19 cellular contexts compared by ENCODE assay signal in the genomic region with DNA sequence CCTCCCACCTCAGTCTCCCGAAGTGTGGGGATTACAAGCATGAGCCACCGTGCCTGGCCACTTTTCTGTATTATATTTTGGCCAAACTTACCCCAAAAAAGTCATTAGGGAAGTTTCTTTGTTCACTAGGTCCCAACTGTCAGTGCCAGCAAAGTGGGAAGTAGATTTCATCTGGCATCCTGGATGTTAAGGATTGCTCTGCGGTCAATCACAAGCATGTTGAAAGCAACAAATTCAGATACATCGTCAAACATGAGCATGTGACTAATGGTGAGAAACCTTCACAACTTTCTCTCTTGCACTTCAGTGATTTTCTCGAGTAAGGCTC. TPM values are rescaled to one million over a fixed set of nuclear protein-coding genes. Genes with fewer than 3 reads are reported as not detected.
"Had no signal": no experiment of that assay in that cellular context is flagged by ENCODE, and none has a peak within 500 bp of the region (broad histone marks: within the 10 kb centered on the region; RNA-seq: fewer than 3 reads in every experiment).

No MANE protein-coding gene starts in this region.

- ATAC-seq: activated CD4-positive, alpha-beta T cell treated with anti-CD3 and anti-CD28 coated beads for 36 hours; body of pancreas; foreskin keratinocyte; sciatic nerve; stimulated activated effector memory CD8-positive, alpha-beta T cell treated with anti-CD3 and anti-CD28 coated beads, Interleukin-12 subunit alpha, Interleukin-12 subunit beta, amount 100 ng/mL, for 72 hours; T-helper 17 cell; WTC11 had no signal

- H3K36me3 Mint-ChIP-seq: activated CD4-positive, alpha-beta memory T cell treated with anti-CD3 and anti-CD28 coated beads for 36 hours; activated naive CD8-positive, alpha-beta T cell treated with anti-CD3 and anti-CD28 coated beads, Interleukin-2, amount 10 ng/mL, durations not matched to agents 7 days and 5 days; natural killer cell; stimulated activated effector memory CD8-positive, alpha-beta T cell treated with anti-CD3 and anti-CD28 coated beads, Interleukin-12 subunit alpha, Interleukin-12 subunit beta, amount 100 ng/mL, for 72 hours; WTC11 had no signal

- H3K27me3 Mint-ChIP-seq: activated CD4-positive, alpha-beta memory T cell treated with anti-CD3 and anti-CD28 coated beads for 36 hours; activated CD4-positive, alpha-beta T cell treated with anti-CD3 and anti-CD28 coated beads for 36 hours; activated naive CD8-positive, alpha-beta T cell treated with anti-CD3 and anti-CD28 coated beads, Interleukin-2, amount 10 ng/mL, durations not matched to agents 7 days and 5 days; T-helper 17 cell had no signal

- H3K9me3 Mint-ChIP-seq: activated naive CD8-positive, alpha-beta T cell treated with anti-CD3 and anti-CD28 coated beads, Interleukin-2, amount 10 ng/mL, durations not matched to agents 7 days and 5 days; endodermal cell; natural killer cell; stimulated activated effector memory CD8-positive, alpha-beta T cell treated with anti-CD3 and anti-CD28 coated beads, Interleukin-12 subunit alpha, Interleukin-12 subunit beta, amount 100 ng/mL, for 72 hours had no signal

- H3K4me3 Mint-ChIP-seq: activated CD4-positive, alpha-beta memory T cell treated with anti-CD3 and anti-CD28 coated beads for 36 hours; activated CD4-positive, alpha-beta T cell treated with anti-CD3 and anti-CD28 coated beads for 36 hours; activated naive CD8-positive, alpha-beta T cell treated with anti-CD3 and anti-CD28 coated beads, Interleukin-2, amount 10 ng/mL, durations not matched to agents 7 days and 5 days; endodermal cell; natural killer cell; stimulated activated effector memory CD8-positive, alpha-beta T cell treated with anti-CD3 and anti-CD28 coated beads, Interleukin-12 subunit alpha, Interleukin-12 subunit beta, amount 100 ng/mL, for 72 hours; T-helper 17 cell; WTC11 had no signal

- H3K27ac Mint-ChIP-seq: activated CD4-positive, alpha-beta memory T cell treated with anti-CD3 and anti-CD28 coated beads for 36 hours; activated CD4-positive, alpha-beta T cell treated with anti-CD3 and anti-CD28 coated beads for 36 hours; activated naive CD8-positive, alpha-beta T cell treated with anti-CD3 and anti-CD28 coated beads, Interleukin-2, amount 10 ng/mL, durations not matched to agents 7 days and 5 days; endodermal cell; natural killer cell; stimulated activated effector memory CD8-positive, alpha-beta T cell treated with anti-CD3 and anti-CD28 coated beads, Interleukin-12 subunit alpha, Interleukin-12 subunit beta, amount 100 ng/mL, for 72 hours; T-helper 17 cell; WTC11 had no signal

- DNase-seq: activated CD4-positive, alpha-beta memory T cell treated with anti-CD3 and anti-CD28 coated beads for 36 hours; activated CD4-positive, alpha-beta T cell treated with anti-CD3 and anti-CD28 coated beads for 36 hours; activated naive CD4-positive, alpha-beta T cell; activated naive CD8-positive, alpha-beta T cell treated with anti-CD3 and anti-CD28 coated beads, Interleukin-2, amount 10 ng/mL, durations not matched to agents 7 days and 5 days; activated T-cell treated with anti-CD3 and anti-CD28 coated beads for 4 hours; amygdala; dorsolateral prefrontal cortex; endodermal cell; foreskin keratinocyte; glutamatergic neuron; hippocampal formation; natural killer cell; stimulated activated CD4-positive, alpha-beta T cell treated with anti-CD3 and anti-CD28 coated beads, Interleukin-4, amount 100 ng/mL, for 24 hours; stomach; T-helper 17 cell had no signal

- H3K4me1 Mint-ChIP-seq: activated CD4-positive, alpha-beta T cell treated with anti-CD3 and anti-CD28 coated beads for 36 hours; activated naive CD8-positive, alpha-beta T cell treated with anti-CD3 and anti-CD28 coated beads, Interleukin-2, amount 10 ng/mL, durations not matched to agents 7 days and 5 days; natural killer cell; stimulated activated effector memory CD8-positive, alpha-beta T cell treated with anti-CD3 and anti-CD28 coated beads, Interleukin-12 subunit alpha, Interleukin-12 subunit beta, amount 100 ng/mL, for 72 hours; T-helper 17 cell had no signal

RNA-seq across cellular contexts. Expression of a gene that starts 14.3 kb away (rescaled TPM):
- total RNA-seq: activated naive CD8-positive, alpha-beta T cell treated with anti-CD3 and anti-CD28 coated beads, Interleukin-2, amount 10 ng/mL, durations not matched to agents 7 days and 5 days had no signal
